18 cellular contexts compared by ENCODE assay signal in the genomic region with DNA sequence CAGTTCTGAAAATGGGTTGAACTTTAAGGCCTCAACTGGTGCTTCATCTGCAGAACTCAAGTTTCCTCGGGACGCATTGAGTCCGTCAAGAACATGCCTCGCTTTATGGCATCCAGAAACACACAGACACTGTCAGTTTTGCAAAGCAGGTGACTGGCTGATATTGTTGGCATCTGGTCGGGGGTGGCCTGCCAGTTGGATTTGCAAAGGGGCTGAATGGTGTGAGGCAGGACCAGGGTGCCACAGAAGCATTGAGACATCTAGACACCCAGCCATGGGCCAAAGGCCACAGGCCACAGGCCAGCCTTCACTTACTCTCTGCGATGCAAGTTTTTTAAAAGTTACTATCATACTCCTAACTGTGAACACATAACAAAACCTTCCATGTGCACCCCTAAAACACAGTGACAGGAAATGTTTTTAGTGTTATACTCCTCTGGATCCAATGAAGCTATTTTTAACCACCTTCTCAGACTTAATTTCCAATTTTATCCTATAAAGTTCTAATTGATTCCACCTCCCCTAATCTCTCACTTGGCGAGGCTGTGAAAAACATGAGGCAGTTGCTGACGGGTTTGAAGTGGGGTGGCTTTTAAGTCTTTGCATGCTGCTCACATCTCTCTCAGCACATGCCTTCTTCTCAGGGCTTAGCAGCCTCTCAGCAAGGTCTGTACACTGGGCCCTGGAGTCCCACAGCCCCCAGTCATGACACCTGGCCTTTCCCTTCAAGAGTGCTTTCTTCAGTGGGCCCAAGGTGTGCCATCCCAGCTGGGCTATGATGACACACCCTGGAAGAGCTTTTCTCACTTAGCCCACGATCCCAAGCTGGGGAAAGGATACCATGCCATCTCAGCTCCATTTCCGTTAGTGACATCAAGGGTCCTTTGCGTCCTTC.
"Had no signal": no experiment of that assay in that cellular context is flagged by ENCODE, and none has a peak within 500 bp of the region (broad histone marks: within the 10 kb centered on the region; RNA-seq: fewer than 3 reads in every experiment).

No MANE protein-coding gene starts in this region.

- DNase-seq: activated CD4-positive, alpha-beta T cell treated with anti-CD3 and anti-CD28 coated beads for 36 hours; activated CD4-positive, alpha-beta T cell treated with anti-CD3 and anti-CD28 coated beads, Interleukin-2, amount 50 U/mL, for 48 hours; activated gamma-delta T cell treated with Interleukin-2 at 50 U/mL for 16 hours; amygdala; effector CD8-positive, alpha-beta T cell; gastrocnemius medialis; naive thymus-derived CD8-positive, alpha-beta T cell; occipital lobe; retina; stimulated activated CD4-positive, alpha-beta T cell treated with anti-CD3 and anti-CD28 coated beads, Interleukin-15, amount 100 ng/mL, for 24 hours; stimulated activated CD4-positive, alpha-beta T cell treated with anti-CD3 and anti-CD28 coated beads, Interleukin-2, amount 100 ng/mL, for 48 hours; stimulated activated naive CD8-positive, alpha-beta T cell treated with anti-CD3 and anti-CD28 coated beads, Interleukin-15, amount 100 ng/mL, for 72 hours; trophoblast cell had no signal

- H3K9me3 ChIP-seq: gastrocnemius medialis had no signal

- H3K27me3 ChIP-seq: gastrocnemius medialis had no signal

- H3K36me3 ChIP-seq: gastrocnemius medialis had no signal

- H3K4me3 Mint-ChIP-seq: activated CD4-positive, alpha-beta T cell treated with anti-CD3 and anti-CD28 coated beads for 36 hours; activated naive CD8-positive, alpha-beta T cell; brain; naive thymus-derived CD8-positive, alpha-beta T cell; stimulated activated naive CD8-positive, alpha-beta T cell treated with anti-CD3 and anti-CD28 coated beads, Interleukin-15, amount 100 ng/mL, for 72 hours; WTC11 had no signal

- H3K4me1 Mint-ChIP-seq: activated CD4-positive, alpha-beta T cell treated with anti-CD3 and anti-CD28 coated beads for 36 hours; stimulated activated naive CD8-positive, alpha-beta T cell treated with anti-CD3 and anti-CD28 coated beads, Interleukin-15, amount 100 ng/mL, for 72 hours; WTC11 had no signal

- ATAC-seq: activated CD4-positive, alpha-beta T cell treated with anti-CD3 and anti-CD28 coated beads for 36 hours; gastrocnemius medialis; naive thymus-derived CD8-positive, alpha-beta T cell; stimulated activated naive CD8-positive, alpha-beta T cell treated with anti-CD3 and anti-CD28 coated beads, Interleukin-15, amount 100 ng/mL, for 72 hours; WTC11 had no signal

- H3K27ac ChIP-seq: gastrocnemius medialis, SK-N-MC had no signal

- H3K4me3 ChIP-seq: gastrocnemius medialis, SK-N-MC, skin epidermis had no signal

- H3K36me3 Mint-ChIP-seq: activated naive CD8-positive, alpha-beta T cell; brain; naive thymus-derived CD8-positive, alpha-beta T cell had no signal

- H3K27ac Mint-ChIP-seq: activated CD4-positive, alpha-beta T cell treated with anti-CD3 and anti-CD28 coated beads for 36 hours; activated naive CD8-positive, alpha-beta T cell; stimulated activated naive CD8-positive, alpha-beta T cell treated with anti-CD3 and anti-CD28 coated beads, Interleukin-15, amount 100 ng/mL, for 72 hours had no signal

- H3K9me3 Mint-ChIP-seq: brain; naive thymus-derived CD8-positive, alpha-beta T cell; stimulated activated naive CD8-positive, alpha-beta T cell treated with anti-CD3 and anti-CD28 coated beads, Interleukin-15, amount 100 ng/mL, for 72 hours; WTC11 had no signal
